In genomic region chrX:11741574-11741973, GRCh38 we compare ENCODE assay signal across 28 cellular contexts.
"Had no signal": no experiment of that assay in that cellular context is flagged by ENCODE, and none has a peak within 500 bp of the region (broad histone marks: within the 10 kb centered on the region; RNA-seq: fewer than 3 reads in every experiment).

No MANE protein-coding gene starts in this region.

- FAIRE-seq: islet of Langerhans, urothelium cell line had no signal

- H3K36me3 Mint-ChIP-seq: immature natural killer cell; mesothelial cell of epicardium; naive B cell; natural killer cell; stimulated activated naive B cell treated with anti-CD40 and anti-IgM and Interleukin-4, amounts not matched to agents 10 μg/mL and 1 μg/mL and 100 μg/mL, for 72 hours had no signal

- H3K27ac Mint-ChIP-seq: immature natural killer cell; mesothelial cell of epicardium; naive B cell; natural killer cell; progenitor cell of endocrine pancreas; stimulated activated naive B cell treated with anti-CD40 and anti-IgM and Interleukin-4, amounts not matched to agents 10 μg/mL and 1 μg/mL and 100 μg/mL, for 72 hours had no signal

- ATAC-seq: left colon; left lung; lower lobe of right lung; natural killer cell; sciatic nerve; stimulated activated naive B cell treated with anti-CD40 and anti-IgM and Interleukin-4, amounts not matched to agents 10 μg/mL and 1 μg/mL and 100 μg/mL, for 72 hours; stimulated activated naive CD8-positive, alpha-beta T cell treated with anti-CD3 and anti-CD28 coated beads, Interleukin-15, Interleukin-2, amounts not matched to agents 100 U/mL and 50 U/mL, for 24 hours; upper lobe of right lung had no signal

- H3K4me3 Mint-ChIP-seq: immature natural killer cell; mesothelial cell of epicardium; naive B cell; natural killer cell; stimulated activated naive B cell treated with anti-CD40 and anti-IgM and Interleukin-4, amounts not matched to agents 10 μg/mL and 1 μg/mL and 100 μg/mL, for 72 hours had no signal

- H3K4me1 Mint-ChIP-seq: immature natural killer cell; naive B cell; natural killer cell; stimulated activated naive B cell treated with anti-CD40 and anti-IgM and Interleukin-4, amounts not matched to agents 10 μg/mL and 1 μg/mL and 100 μg/mL, for 72 hours had no signal

- H3K9me3 Mint-ChIP-seq: naive B cell; natural killer cell; stimulated activated naive B cell treated with anti-CD40 and anti-IgM and Interleukin-4, amounts not matched to agents 10 μg/mL and 1 μg/mL and 100 μg/mL, for 72 hours had no signal

- DNase-seq: hypothalamus; immature natural killer cell; kidney; left colon; left lung; lower lobe of right lung; mammary epithelial cell; mesenchymal stem cell; naive B cell; natural killer cell; ovary; retina; right cardiac atrium; stimulated activated CD4-positive, alpha-beta T cell treated with anti-CD3 and anti-CD28 coated beads, Interleukin-12 subunit alpha, Interleukin-12 subunit beta, amount 100 ng/mL, for 4 hours; stimulated activated CD4-positive, alpha-beta T cell treated with anti-CD3 and anti-CD28 coated beads, Interleukin-15, amount 100 ng/mL, for 24 hours; stimulated activated CD4-positive, alpha-beta T cell treated with anti-CD3 and anti-CD28 coated beads, Interleukin-2, amount 100 ng/mL, for 24 hours; stimulated activated CD4-positive, alpha-beta T cell treated with anti-CD3 and anti-CD28 coated beads, Interleukin-4, amount 100 ng/mL, for 1 hour; stimulated activated naive B cell treated with anti-CD40 and anti-IgM and Interleukin-4, amounts not matched to agents 10 μg/mL and 1 μg/mL and 100 μg/mL, for 72 hours; stimulated activated naive CD8-positive, alpha-beta T cell treated with anti-CD3 and anti-CD28 coated beads, Interleukin-15, Interleukin-2, amounts not matched to agents 100 U/mL and 50 U/mL, for 24 hours; stomach; tibial artery; trophoblast cell; upper lobe of right lung had no signal
